Comparison of ENCODE assay signal across 18 cellular contexts in genomic region chrX:138709886-138710285, GRCh38. TPM values are rescaled to one million over a fixed set of nuclear protein-coding genes. Genes with fewer than 3 reads are reported as not detected.
DNase-seq lines count a peak whose midpoint lies in the region; TF ChIP-seq lines count a peak whose summit lies in the region.
"Had no signal": no experiment of that assay in that cellular context is flagged by ENCODE, and none has a peak within 500 bp of the region (broad histone marks: within the 10 kb centered on the region; RNA-seq: fewer than 3 reads in every experiment).

No MANE protein-coding gene starts in this region.

- H3K27ac ChIP-seq in breast epithelium (no peak overlapping the region), mammary epithelial cell (ENCODE audit: insufficient read depth, low read depth, low read length) (no peak overlapping the region), iPS DF 6.9 (ENCODE audit: low read length) (no peak overlapping the region), neutrophil (no peak overlapping the region), uterus (peak overlapping the region; percentile 33 to 74)
- H3K27ac ChIP-seq: adrenal gland had no signal

- in situ Hi-C loops in mammary epithelial cell (cut with MboI; ENCODE audit: low sequenced_read_pairs in 2 of 2), result no loop called here

- intact Hi-C loops in breast epithelium (cut with DNase I; ENCODE audit: low total_unique reads), result no loop called here
- intact Hi-C loops in mammary epithelial cell (cut with micrococcal nuclease), result no loop called here
- intact Hi-C loops in uterus (cut with DNase I; ENCODE audit: low total_unique reads), result no loop called here

- no peak for TF ChIP-seq CTCF in breast epithelium (IDR thresholded peaks at IDR 0.05)
- no peak for TF ChIP-seq CTCF in mammary epithelial cell (conservative IDR thresholded peaks at IDR 0.05 in 1 of 2, IDR thresholded peaks at IDR 0.05 in 1 of 2; ENCODE audit: extremely low read depth in 1 of 2, insufficient read depth in 1 of 2, low read depth in 1 of 2, low read length in 2 of 2)
- no peak for TF ChIP-seq CTCF in neutrophil (IDR thresholded peaks at IDR 0.05)
- TF ChIP-seq CTCF in uterus (IDR thresholded peaks at IDR 0.05), result no peak

- TF ChIP-seq POLR2A in breast epithelium (IDR thresholded peaks at IDR 0.05), result no peak
- no peak for TF ChIP-seq POLR2A in uterus (IDR thresholded peaks at IDR 0.05)

- H3K4me1 ChIP-seq in breast epithelium, result no peaks in the 10 kb centered on the region
- no peaks in the 10 kb centered on the region for H3K4me1 ChIP-seq in mammary epithelial cell (ENCODE audit: insufficient read depth, low read length)
- H3K4me1 ChIP-seq in iPS DF 6.9 (ENCODE audit: control insufficient read depth, insufficient read depth, low read length), result no peaks in the 10 kb centered on the region
- peaks cover 19 to 29% of the 10 kb centered on the region in 2 experiments for H3K4me1 ChIP-seq in neutrophil (ENCODE audit: control insufficient read depth in 1 of 2, insufficient read depth in 1 of 2, low read depth in 1 of 2, low read length in 1 of 2)
- H3K4me1 ChIP-seq in uterus, result no peaks in the 10 kb centered on the region
- H3K4me1 ChIP-seq: adrenal gland had no signal

- H3K27me3 ChIP-seq in breast epithelium, result peaks cover 0 to 45% of the 10 kb centered on the region in 2 donors
- peaks cover 7% of the 10 kb centered on the region for H3K27me3 ChIP-seq in mammary epithelial cell (ENCODE audit: insufficient read depth, low read length)
- H3K27me3 ChIP-seq in iPS DF 6.9 (ENCODE audit: control insufficient read depth, insufficient read depth, low read length), result no peaks in the 10 kb centered on the region
- peaks cover 46% of the 10 kb centered on the region for H3K27me3 ChIP-seq in neutrophil
- H3K27me3 ChIP-seq in uterus, result no peaks in the 10 kb centered on the region

- H2AFZ ChIP-seq in mammary epithelial cell (ENCODE audit: low read depth, low read length), result no peak overlapping the region

- DNase-seq in breast epithelium (ENCODE audit: low spot score in 2 of 2), result no peak
- DNase-seq in mammary epithelial cell, result no peak
- no peak for DNase-seq in iPS DF 6.9 (ENCODE audit: low read depth, low spot score)
- DNase-seq in uterus, result no peak
- no peak for DNase-seq in amniotic stem cell (lab: John Stamatoyannopoulos, UW)
- no peak for DNase-seq in COLO829 (ENCODE audit: low spot score)
- no peak for DNase-seq in amygdala (lab: John Stamatoyannopoulos, UW)
- DNase-seq: activated CD4-positive, alpha-beta T cell treated with anti-CD3 and anti-CD28 coated beads for 1 hour; activated T-cell treated with anti-CD3 and anti-CD28 coated beads, Interleukin-2, amount 50 U/mL, for 4 hours; adrenal gland; effector CD8-positive, alpha-beta T cell; MV-4-11; NCI-H226; stimulated activated naive CD8-positive, alpha-beta T cell treated with anti-CD3 and anti-CD28 coated beads, Interleukin-15, Interleukin-2, amounts not matched to agents 100 U/mL and 50 U/mL, for 24 hours; T-cell had no signal

- H3K36me3 ChIP-seq in breast epithelium (no peaks in the 10 kb centered on the region), mammary epithelial cell (ENCODE audit: insufficient read depth, low read length) (no peaks in the 10 kb centered on the region), iPS DF 6.9 (ENCODE audit: control insufficient read depth, insufficient read depth, low read length) (no peaks in the 10 kb centered on the region), neutrophil (no peaks in the 10 kb centered on the region), uterus (no peaks in the 10 kb centered on the region)
- H3K36me3 ChIP-seq: adrenal gland had no signal

- H3K4me3 ChIP-seq in breast epithelium (peak overlapping the region; percentile 40 to 72 (median 55)), mammary epithelial cell (replicated peaks in 1 of 3; ENCODE audit: insufficient read depth in 1 of 3, low read depth in 2 of 3, low read length in 3 of 3) (no peak overlapping the region), iPS DF 6.9 (ENCODE audit: low read length) (peak overlapping the region; percentile 71; the same call in 1 of the 2 replicates), neutrophil (ENCODE audit: low read depth in 1 of 2, low read length in 1 of 2) (peak overlapping the region; percentile 59 to 61), uterus (peak overlapping the region; percentile 39 to 54)

- dilution Hi-C loops in mammary epithelial cell (cut with HindIII; ENCODE audit: low sequenced_read_pairs), result no loop called here

- CTCF ChIA-PET in mammary epithelial cell (lab: Charles Lee; ENCODE audit: low non-redundant PET), result no interaction called here

- WGBS in mammary epithelial cell (ENCODE audit: low coverage, missing lambda C conversion rate), result 22% methylated on average over 8 of the region's 10 CpGs
- WGBS in iPS DF 6.9 (ENCODE audit: insufficient coverage, insufficient read length), result no CpG with 5 or more reads among the region's 10 CpGs

- H3K79me2 ChIP-seq in mammary epithelial cell (ENCODE audit: insufficient read depth, low read length), result no peaks in the 10 kb centered on the region

- no peaks in the 10 kb centered on the region for H4K20me1 ChIP-seq in mammary epithelial cell (ENCODE audit: insufficient read depth, low read length)

- no peak overlapping the region for H3K9ac ChIP-seq in mammary epithelial cell (ENCODE audit: insufficient read depth, low read length)

- no TSS peak for BruUV-seq in mammary epithelial cell (replicated peaks; lab: Mats Ljungman, UMichigan)

- no peak overlapping the region for H3K4me2 ChIP-seq in mammary epithelial cell (ENCODE audit: insufficient read depth, low read depth, low read length)

- H3K9me3 ChIP-seq in breast epithelium, result no peaks in the 10 kb centered on the region
- H3K9me3 ChIP-seq in mammary epithelial cell (replicated peaks; ENCODE audit: insufficient read depth, low read length), result no peaks in the 10 kb centered on the region
- H3K9me3 ChIP-seq in iPS DF 6.9 (ENCODE audit: control insufficient read depth, insufficient read depth, low read length), result no peaks in the 10 kb centered on the region
- H3K9me3 ChIP-seq in neutrophil, result no peaks in the 10 kb centered on the region
- H3K9me3 ChIP-seq in uterus, result no peaks in the 10 kb centered on the region
- H3K9me3 ChIP-seq: adrenal gland had no signal

RNA-seq across cellular contexts. Expression of gene FGF13, which starts 1.6 kb away (rescaled TPM):
- total RNA-seq in breast epithelium, result 10 to 100 TPM in 2 of 3 donors, 1 to 10 TPM in 1; 7.9 to 18.1 (median 13.1) TPM
- total RNA-seq in mammary epithelial cell, result 1 to 10 TPM in 1 of 2 donors, not detected in 1; 1.3 TPM
- not detected for polyA plus RNA-seq in mammary epithelial cell
- polyA minus RNA-seq in mammary epithelial cell, result not detected
- total RNA-seq in uterus, result 10 to 100 TPM; 15.1 to 51.7 (median 20.1) TPM
- total RNA-seq: A172; activated T-cell treated with anti-CD3 and anti-CD28 coated beads, Interleukin-2, amount 50 U/mL, for 4 hours; pulmonary artery endothelial cell had no signal

Comparison
In these comparisons a context has a peak if more than half of its experiments do, and no peak if none do; other contexts are left out.
1. H3K4me3 ChIP-seq: peak in breast epithelium (3 of 3), iPS DF 6.9 (single experiment), neutrophil (2 of 2) and uterus (2 of 2); none in mammary epithelial cell (0 of 3).
2. H3K27ac ChIP-seq: peak in uterus (2 of 2); none in breast epithelium (0 of 2), mammary epithelial cell (single experiment), iPS DF 6.9 (single experiment) and neutrophil (single experiment).